Comparison of ENCODE assay signal across 1 cellular context in genomic region chr3:162285252-162285651, GRCh38.
TF ChIP-seq lines count a peak whose summit lies in the region.

No MANE protein-coding gene starts in this region.

TF ChIP-seq in IMR-90, 13 proteins besides CTCF, POLR2A, EP300 and RAD21 (continued from another document):
- no peak for TF ChIP-seq FOS (IDR thresholded peaks at IDR 0.05; ENCODE audit: low read depth, low read length)
- no peak for TF ChIP-seq MXI1 (IDR thresholded peaks at IDR 0.05; ENCODE audit: borderline replicate concordance, low read depth, low read length)
- peak; percentile 31; the same call in 1 of the 2 replicates for TF ChIP-seq MAFK (IDR thresholded peaks at IDR 0.05; ENCODE audit: low read depth, low read length)
